27 cellular contexts compared by ENCODE assay signal in the genomic region with DNA sequence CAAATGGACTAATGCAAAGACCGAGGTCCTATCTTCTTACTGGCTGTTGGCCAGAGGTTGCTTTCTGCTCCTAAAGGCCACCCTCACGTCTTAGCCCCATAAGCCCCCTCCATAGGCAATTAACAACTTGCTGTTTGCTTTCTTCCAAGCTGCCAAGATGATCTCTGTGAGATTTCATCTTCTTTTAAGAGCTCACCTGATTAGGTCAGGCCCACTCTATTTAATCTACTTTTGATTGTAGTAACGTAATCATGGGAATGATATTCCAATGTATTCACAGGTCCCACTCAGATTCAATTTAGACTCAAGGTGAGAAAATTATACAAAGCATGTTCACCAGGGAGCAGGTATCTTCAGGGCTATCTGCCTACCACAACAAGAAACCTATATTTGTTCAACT.
"Had no signal": no experiment of that assay in that cellular context is flagged by ENCODE, and none has a peak within 500 bp of the region (broad histone marks: within the 10 kb centered on the region; RNA-seq: fewer than 3 reads in every experiment).

No MANE protein-coding gene starts in this region.

- H3K4me3 ChIP-seq: colonic mucosa, coronary artery, dorsolateral prefrontal cortex, esophagus squamous epithelium, gastrocnemius medialis, gastroesophageal sphincter, heart left ventricle, heart right ventricle had no signal

- DNase-seq: colonic mucosa; cortex of kidney; dermis blood vessel endothelial cell; dorsolateral prefrontal cortex; effector CD4-positive, alpha-beta T cell; effector CD8-positive, alpha-beta T cell; effector memory CD4-positive, alpha-beta T cell; effector memory CD8-positive, alpha-beta T cell; endodermal cell; erythroblast; esophagus squamous epithelium; foreskin fibroblast; foreskin keratinocyte; foreskin melanocyte; gastrocnemius medialis; glutamatergic neuron; head of caudate nucleus; heart left ventricle; heart right ventricle had no signal

- H3K27ac ChIP-seq: colonic mucosa, coronary artery, dorsolateral prefrontal cortex, epithelial cell of prostate, esophagus squamous epithelium, foreskin keratinocyte, gastrocnemius medialis, gastroesophageal sphincter, heart left ventricle, heart right ventricle had no signal

- H3K36me3 ChIP-seq: colonic mucosa, esophagus squamous epithelium, gastrocnemius medialis, gastroesophageal sphincter, heart left ventricle, heart right ventricle had no signal

- H3K4me1 ChIP-seq: colonic mucosa, esophagus squamous epithelium, foreskin keratinocyte, gastrocnemius medialis, gastroesophageal sphincter, heart left ventricle, heart right ventricle had no signal

- FAIRE-seq: colon, endometrium, endothelial cell of umbilical vein, frontal cortex had no signal

- H3K27me3 ChIP-seq: colonic mucosa, esophagus squamous epithelium, foreskin keratinocyte, gastrocnemius medialis, gastroesophageal sphincter, heart left ventricle, heart right ventricle had no signal

- ATAC-seq: effector memory CD8-positive, alpha-beta T cell; esophagus mucosa; foreskin keratinocyte; gastrocnemius medialis; gastroesophageal sphincter; heart left ventricle; heart right ventricle had no signal

- H3K9me3 ChIP-seq: colonic mucosa, esophagus squamous epithelium, gastrocnemius medialis had no signal
